14 cellular contexts compared by ENCODE assay signal in the genomic region with DNA sequence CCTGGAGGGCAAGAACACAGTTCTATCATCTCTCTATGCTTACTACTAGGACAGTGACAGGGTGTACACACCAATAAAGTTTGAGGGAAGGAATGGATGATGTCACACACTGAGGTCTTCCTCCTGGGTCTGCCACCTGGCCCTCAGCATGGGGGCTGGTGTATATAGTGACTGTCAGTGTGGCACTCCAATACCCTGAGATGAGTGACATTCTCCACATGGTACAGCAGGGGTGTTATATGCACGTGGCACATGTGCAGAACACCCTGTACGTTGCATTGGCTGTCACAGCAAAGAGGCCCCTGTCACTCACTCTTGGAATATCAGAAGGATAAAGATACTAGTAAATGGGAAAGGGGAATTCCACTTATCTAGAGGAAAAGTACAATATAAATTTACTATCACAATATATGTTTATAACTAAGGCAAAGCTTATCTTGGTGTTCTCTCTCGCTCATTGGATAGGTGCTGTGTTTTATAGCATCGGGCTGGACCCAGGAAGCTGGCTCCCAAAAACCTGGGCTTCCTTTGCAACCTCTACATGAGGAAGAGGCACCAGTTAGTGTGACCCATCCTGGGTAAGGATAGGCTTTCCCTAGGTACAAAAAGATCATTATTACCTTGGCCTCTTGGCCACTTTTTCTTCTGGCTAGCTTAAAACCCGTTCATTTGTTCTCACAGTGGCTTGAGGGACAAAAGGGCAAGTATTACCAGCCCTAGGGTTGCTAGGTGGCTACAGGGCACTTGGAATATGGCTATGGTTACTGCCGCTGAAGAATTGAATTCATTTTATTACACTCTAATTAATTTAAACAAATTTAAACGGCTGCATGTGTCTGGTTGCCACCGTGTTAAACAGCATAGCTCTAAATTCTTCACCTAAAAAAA.
"Had no signal": no experiment of that assay in that cellular context is flagged by ENCODE, and none has a peak within 500 bp of the region (broad histone marks: within the 10 kb centered on the region; RNA-seq: fewer than 3 reads in every experiment).

No MANE protein-coding gene starts in this region.

- H3K27ac Mint-ChIP-seq: activated naive CD8-positive, alpha-beta T cell; stimulated activated naive CD8-positive, alpha-beta T cell treated with anti-CD3 and anti-CD28 coated beads, Interleukin-15, Interleukin-2, amounts not matched to agents 100 ng/mL and 50 ng/mL, for 24 hours; T-helper 1 cell treated with Interleukin-12 subunit alpha and Interleukin-12 subunit beta and Interleukin-4 antibody, amounts not matched to agents 30 μg/mL and 1 μg/mL, for 36 hours; WTC11 had no signal

- H3K36me3 ChIP-seq: sigmoid colon had no signal

- DNase-seq: activated CD4-positive, alpha-beta T cell treated with anti-CD3 and anti-CD28 coated beads, Interleukin-2, amount 50 U/mL, for 1 hour; activated gamma-delta T cell; activated T-cell treated with anti-CD3 and anti-CD28 coated beads, Interleukin-2, amount 50 U/mL, for 48 hours; cerebellar nuclear complex; hippocampal formation; naive B cell; sigmoid colon; stimulated activated CD4-positive, alpha-beta T cell treated with anti-CD3 and anti-CD28 coated beads, Interleukin-12 subunit alpha, Interleukin-12 subunit beta, amount 100 ng/mL, for 4 hours; testis had no signal

- H3K36me3 Mint-ChIP-seq: activated naive CD8-positive, alpha-beta T cell; naive B cell; WTC11 had no signal

- H3K4me3 Mint-ChIP-seq: activated naive CD8-positive, alpha-beta T cell; naive B cell; stimulated activated naive CD8-positive, alpha-beta T cell treated with anti-CD3 and anti-CD28 coated beads, Interleukin-15, Interleukin-2, amounts not matched to agents 100 ng/mL and 50 ng/mL, for 24 hours; T-helper 1 cell treated with Interleukin-12 subunit alpha and Interleukin-12 subunit beta and Interleukin-4 antibody, amounts not matched to agents 30 μg/mL and 1 μg/mL, for 36 hours; WTC11 had no signal

- H3K9me3 Mint-ChIP-seq: naive B cell; stimulated activated naive CD8-positive, alpha-beta T cell treated with anti-CD3 and anti-CD28 coated beads, Interleukin-15, Interleukin-2, amounts not matched to agents 100 ng/mL and 50 ng/mL, for 24 hours; T-helper 1 cell treated with Interleukin-12 subunit alpha and Interleukin-12 subunit beta and Interleukin-4 antibody, amounts not matched to agents 30 μg/mL and 1 μg/mL, for 36 hours; WTC11 had no signal

- H3K27ac ChIP-seq: sigmoid colon, testis had no signal

- H3K4me3 ChIP-seq: sigmoid colon, testis had no signal

- H3K9me3 ChIP-seq: sigmoid colon, testis had no signal

- FAIRE-seq: urothelium cell line had no signal

- H3K4me1 ChIP-seq: testis had no signal

- H3K27me3 ChIP-seq: sigmoid colon, testis had no signal
